ENCODE assay signal across 12 cellular contexts in genomic region chr22:20297414-20298109, GRCh38. TPM values are rescaled to one million over a fixed set of nuclear protein-coding genes. Genes with fewer than 3 reads are reported as not detected.
A peak's percentile ranks its signal among the peaks of the same experiment; 100 is the strongest.
DNase-seq lines count a peak whose midpoint lies in the region; ATAC-seq and TF ChIP-seq lines count a peak whose summit lies in the region.
"Had no signal": no experiment of that assay in that cellular context is flagged by ENCODE, and none has a peak within 500 bp of the region (broad histone marks: within the 10 kb centered on the region; RNA-seq: fewer than 3 reads in every experiment).

No MANE protein-coding gene starts in this region.

- TF ChIP-seq CTCF in chondrocyte (IDR thresholded peaks at IDR 0.05) (no peak), osteocyte (IDR thresholded peaks at IDR 0.05) (no peak)

- H3K4me1 Mint-ChIP-seq in activated T-cell treated with anti-CD3 and anti-CD28 coated beads, Interleukin-2, amount 50 U/mL, for 72 hours (ENCODE audit: low read depth) = peaks cover 5% of the 10 kb centered on the region
- H3K4me1 Mint-ChIP-seq in IgD-negative memory B cell (peaks cover 0 to 2% (median 0%) of the 10 kb centered on the region in 3 donors), chondrocyte (ENCODE audit: low read depth) (no peaks in the 10 kb centered on the region), osteocyte (ENCODE audit: unreplicated experiment) (peaks cover 7% of the 10 kb centered on the region)

- peaks cover 20% of the 10 kb centered on the region for H3K27me3 Mint-ChIP-seq in activated T-cell treated with anti-CD3 and anti-CD28 coated beads, Interleukin-2, amount 50 U/mL, for 72 hours (ENCODE audit: low read depth)
- peaks cover under 1% of the 10 kb centered on the region for H3K27me3 Mint-ChIP-seq in IgD-negative memory B cell
- H3K27me3 Mint-ChIP-seq in chondrocyte (ENCODE audit: low read depth) = peaks cover 20% of the 10 kb centered on the region
- H3K27me3 Mint-ChIP-seq in osteocyte (ENCODE audit: unreplicated experiment) = peaks cover 36% of the 10 kb centered on the region

- no peaks in the 10 kb centered on the region for H3K36me3 Mint-ChIP-seq in activated T-cell treated with anti-CD3 and anti-CD28 coated beads, Interleukin-2, amount 50 U/mL, for 72 hours (ENCODE audit: insufficient read depth in 2 of 2)
- H3K36me3 Mint-ChIP-seq in IgD-negative memory B cell = no peaks in the 10 kb centered on the region
- H3K36me3 Mint-ChIP-seq in chondrocyte (ENCODE audit: low read depth) = peaks cover 2% of the 10 kb centered on the region
- H3K36me3 Mint-ChIP-seq in osteocyte (ENCODE audit: unreplicated experiment) = no peaks in the 10 kb centered on the region

- no peak overlapping the region for H3K27ac Mint-ChIP-seq in activated T-cell treated with anti-CD3 and anti-CD28 coated beads, Interleukin-2, amount 50 U/mL, for 72 hours
- H3K27ac Mint-ChIP-seq in IgD-negative memory B cell (peak overlapping the region in 1 of 3 donors; percentile 84), chondrocyte (ENCODE audit: unreplicated experiment) (no peak overlapping the region), osteocyte (ENCODE audit: unreplicated experiment) (no peak overlapping the region)

- H3K4me3 Mint-ChIP-seq in activated T-cell treated with anti-CD3 and anti-CD28 coated beads, Interleukin-2, amount 50 U/mL, for 72 hours = peak overlapping the region; percentile 42 to 87
- H3K4me3 Mint-ChIP-seq in IgD-negative memory B cell (peak overlapping the region; percentile 61 to 92 (median 87)), chondrocyte (ENCODE audit: unreplicated experiment) (peak overlapping the region; percentile 73), osteocyte (ENCODE audit: unreplicated experiment) (peak overlapping the region; percentile 63)

- ATAC-seq in activated T-cell treated with anti-CD3 and anti-CD28 coated beads, Interleukin-2, amount 50 U/mL, for 72 hours (replicated peaks in 1 of 2) = no peak

- no peaks in the 10 kb centered on the region for H3K9me3 Mint-ChIP-seq in activated T-cell treated with anti-CD3 and anti-CD28 coated beads, Interleukin-2, amount 50 U/mL, for 72 hours
- no peaks in the 10 kb centered on the region for H3K9me3 Mint-ChIP-seq in IgD-negative memory B cell
- no peaks in the 10 kb centered on the region for H3K9me3 Mint-ChIP-seq in chondrocyte (ENCODE audit: low read depth)
- H3K9me3 Mint-ChIP-seq in osteocyte (ENCODE audit: unreplicated experiment) = no peaks in the 10 kb centered on the region

- no peak for DNase-seq in activated T-cell treated with anti-CD3 and anti-CD28 coated beads, Interleukin-2, amount 50 U/mL, for 72 hours
- DNase-seq in activated T-cell treated with anti-CD3 and anti-CD28 coated beads for 4 hours (no peak), chondrocyte (ENCODE audit: low spot score) (no peak), osteocyte (ENCODE audit: extremely low spot score, unreplicated experiment) (no peak), UCSD-AML1 (lab: John Stamatoyannopoulos, UW; ENCODE audit: unreplicated experiment) (no peak), COR-L47 (lab: John Stamatoyannopoulos, UW) (no peak), GM19240 (ENCODE audit: insufficient read length, low spot score) (no peak)
- DNase-seq: ACHN, heart left ventricle, islet precursor cell, NCI-H1105 had no signal

RNA-seq across cellular contexts. Expression of gene DGCR6L, which starts 22.3 kb away (rescaled TPM):
- 10 to 100 TPM; 23.3 to 31.8 TPM for total RNA-seq in activated T-cell treated with anti-CD3 and anti-CD28 coated beads, Interleukin-2, amount 50 U/mL, for 72 hours
- 63.5 TPM for polyA plus RNA-seq in IgD-negative memory B cell
- total RNA-seq in chondrocyte (45.7 to 52.6 TPM (median 47.2 TPM) in 3 replicates), osteocyte (55.0 and 59.4 TPM in 2 replicates)

RNA-seq across cellular contexts. Expression of gene RTN4R, which starts 29.4 kb away (rescaled TPM):
- 1 to 10 TPM; 1.4 to 1.5 TPM for total RNA-seq in activated T-cell treated with anti-CD3 and anti-CD28 coated beads, Interleukin-2, amount 50 U/mL, for 72 hours
- polyA plus RNA-seq in IgD-negative memory B cell = not detected
- total RNA-seq in chondrocyte (0.75 to 5.5 TPM (median 5.5 TPM) in 3 replicates), osteocyte (1.5 and 2.1 TPM in 2 replicates)
